Comparison of ENCODE assay signal across 18 cellular contexts in genomic region chr9:108479989-108480652, GRCh38.
"Had no signal": no experiment of that assay in that cellular context is flagged by ENCODE, and none has a peak within 500 bp of the region (broad histone marks: within the 10 kb centered on the region; RNA-seq: fewer than 3 reads in every experiment).

No MANE protein-coding gene starts in this region.

- H3K36me3 ChIP-seq: heart right ventricle, neural progenitor cell, tibial artery, uterus had no signal

- H3K9ac ChIP-seq: neural progenitor cell had no signal

- H3K36me3 Mint-ChIP-seq: naive B cell; neural progenitor cell; stimulated activated memory B cell treated with anti-CD40 and anti-IgM and Interleukin-4, amounts not matched to agents 10 μg/mL and 1 μg/mL and 100 μg/mL, for 72 hours had no signal

- H3K4me1 ChIP-seq: neural progenitor cell, uterus had no signal

- H2AFZ ChIP-seq: neural progenitor cell had no signal

- H3K4me1 Mint-ChIP-seq: activated naive CD8-positive, alpha-beta T cell treated with anti-CD3 and anti-CD28 coated beads, Interleukin-2, amount 50 U/mL, for 24 hours; activated T-helper 17 cell treated with anti-CD3 and anti-CD28 coated beads, Interleukin-2, amount 50 U/mL, for 72 hours; naive B cell; neural progenitor cell; stimulated activated memory B cell treated with anti-CD40 and anti-IgM and Interleukin-4, amounts not matched to agents 10 μg/mL and 1 μg/mL and 100 μg/mL, for 72 hours had no signal

- H3K4me3 ChIP-seq: heart right ventricle, neural progenitor cell, tibial artery, uterus had no signal

- H3K27ac Mint-ChIP-seq: activated naive CD4-positive, alpha-beta T cell treated with anti-CD3 and anti-CD28 coated beads for 36 hours; activated naive CD8-positive, alpha-beta T cell treated with anti-CD3 and anti-CD28 coated beads, Interleukin-2, amount 50 U/mL, for 24 hours; activated T-helper 17 cell treated with anti-CD3 and anti-CD28 coated beads, Interleukin-2, amount 50 U/mL, for 72 hours; dendritic cell treated with granulocyte-macrophage colony-stimulating factor and Interleukin-4, amounts not matched to agents 40 ng/mL and 50 ng/mL, for 4 days; effector memory CD8-positive, alpha-beta T cell; naive B cell; neural progenitor cell; stimulated activated memory B cell treated with anti-CD40 and anti-IgM and Interleukin-4, amounts not matched to agents 10 μg/mL and 1 μg/mL and 100 μg/mL, for 72 hours had no signal

- FAIRE-seq: frontal cortex had no signal

- H3K27me3 Mint-ChIP-seq: activated naive CD8-positive, alpha-beta T cell treated with anti-CD3 and anti-CD28 coated beads, Interleukin-2, amount 50 U/mL, for 24 hours; dendritic cell treated with granulocyte-macrophage colony-stimulating factor and Interleukin-4, amounts not matched to agents 40 ng/mL and 50 ng/mL, for 4 days; effector memory CD8-positive, alpha-beta T cell had no signal

- H3K4me2 ChIP-seq: neural progenitor cell had no signal

- H3K4me3 Mint-ChIP-seq: activated naive CD4-positive, alpha-beta T cell treated with anti-CD3 and anti-CD28 coated beads for 36 hours; activated naive CD8-positive, alpha-beta T cell treated with anti-CD3 and anti-CD28 coated beads, Interleukin-2, amount 50 U/mL, for 24 hours; activated T-helper 17 cell treated with anti-CD3 and anti-CD28 coated beads, Interleukin-2, amount 50 U/mL, for 72 hours; dendritic cell treated with granulocyte-macrophage colony-stimulating factor and Interleukin-4, amounts not matched to agents 40 ng/mL and 50 ng/mL, for 4 days; effector memory CD8-positive, alpha-beta T cell; naive B cell; neural progenitor cell; stimulated activated memory B cell treated with anti-CD40 and anti-IgM and Interleukin-4, amounts not matched to agents 10 μg/mL and 1 μg/mL and 100 μg/mL, for 72 hours had no signal

- H3K27ac ChIP-seq: heart right ventricle, neural progenitor cell had no signal

- H3K9me3 Mint-ChIP-seq: activated naive CD4-positive, alpha-beta T cell treated with anti-CD3 and anti-CD28 coated beads for 36 hours; dendritic cell treated with granulocyte-macrophage colony-stimulating factor and Interleukin-4, amounts not matched to agents 40 ng/mL and 50 ng/mL, for 4 days; neural progenitor cell; stimulated activated memory B cell treated with anti-CD40 and anti-IgM and Interleukin-4, amounts not matched to agents 10 μg/mL and 1 μg/mL and 100 μg/mL, for 72 hours had no signal

- H3K9me3 ChIP-seq: heart right ventricle, tibial artery, uterus had no signal

- DNase-seq: activated CD4-positive, CD25-positive, alpha-beta regulatory T cell treated with anti-CD3 and anti-CD28 coated beads, Interleukin-2, amount 50 U/mL, for 72 hours; activated naive CD4-positive, alpha-beta T cell treated with anti-CD3 and anti-CD28 coated beads for 36 hours; activated naive CD8-positive, alpha-beta T cell treated with anti-CD3 and anti-CD28 coated beads, Interleukin-2, amount 50 U/mL, for 24 hours; activated T-cell treated with anti-CD3 and anti-CD28 coated beads for 4 hours; aorta; cerebellar nuclear complex; effector memory CD8-positive, alpha-beta T cell; heart right ventricle; islet precursor cell; naive B cell; T1000; tibial artery; uterus had no signal

- ATAC-seq: activated naive CD8-positive, alpha-beta T cell treated with anti-CD3 and anti-CD28 coated beads, Interleukin-2, amount 50 U/mL, for 24 hours; activated T-helper 17 cell treated with anti-CD3 and anti-CD28 coated beads, Interleukin-2, amount 50 U/mL, for 72 hours; effector memory CD8-positive, alpha-beta T cell; heart right ventricle; stimulated activated memory B cell treated with anti-CD40 and anti-IgM and Interleukin-4, amounts not matched to agents 10 μg/mL and 1 μg/mL and 100 μg/mL, for 72 hours had no signal

- H3K27me3 ChIP-seq: heart right ventricle, neural progenitor cell, tibial artery, uterus had no signal
